ENCODE assay signal across 8 cellular contexts in genomic region chr2:96536445-96537065, GRCh38. TPM values are rescaled to one million over a fixed set of nuclear protein-coding genes. Genes with fewer than 3 reads are reported as not detected.
DNase-seq lines count a peak whose midpoint lies in the region; ATAC-seq and TF ChIP-seq lines count a peak whose summit lies in the region.

A gene with protein sequence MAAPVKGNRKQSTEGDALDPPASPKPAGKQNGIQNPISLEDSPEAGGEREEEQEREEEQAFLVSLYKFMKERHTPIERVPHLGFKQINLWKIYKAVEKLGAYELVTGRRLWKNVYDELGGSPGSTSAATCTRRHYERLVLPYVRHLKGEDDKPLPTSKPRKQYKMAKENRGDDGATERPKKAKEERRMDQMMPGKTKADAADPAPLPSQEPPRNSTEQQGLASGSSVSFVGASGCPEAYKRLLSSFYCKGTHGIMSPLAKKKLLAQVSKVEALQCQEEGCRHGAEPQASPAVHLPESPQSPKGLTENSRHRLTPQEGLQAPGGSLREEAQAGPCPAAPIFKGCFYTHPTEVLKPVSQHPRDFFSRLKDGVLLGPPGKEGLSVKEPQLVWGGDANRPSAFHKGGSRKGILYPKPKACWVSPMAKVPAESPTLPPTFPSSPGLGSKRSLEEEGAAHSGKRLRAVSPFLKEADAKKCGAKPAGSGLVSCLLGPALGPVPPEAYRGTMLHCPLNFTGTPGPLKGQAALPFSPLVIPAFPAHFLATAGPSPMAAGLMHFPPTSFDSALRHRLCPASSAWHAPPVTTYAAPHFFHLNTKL (plus strand): TSS chr2:96536752. CDS start chr2:96536827, 75 bp downstream.

- H3K27ac Mint-ChIP-seq in dendritic cell treated with granulocyte-macrophage colony-stimulating factor and Interleukin-4, amounts not matched to agents 40 ng/mL and 50 ng/mL, for 4 days = peak within 1 kb of the TSS; percentile 94

- H3K9ac ChIP-seq in liver (ENCODE audit: low read depth in 1 of 2, low read length in 2 of 2) = peak within 1 kb of the TSS in 1 of 2 donors; percentile 53

- H3K9me3 Mint-ChIP-seq in dendritic cell treated with granulocyte-macrophage colony-stimulating factor and Interleukin-4, amounts not matched to agents 40 ng/mL and 50 ng/mL, for 4 days = no peaks in the 10 kb centered on the region

- peaks cover 75% of the 10 kb centered on the region for H3K4me1 Mint-ChIP-seq in dendritic cell treated with granulocyte-macrophage colony-stimulating factor and Interleukin-4, amounts not matched to agents 40 ng/mL and 50 ng/mL, for 4 days (ENCODE audit: low read depth)

- H3K36me3 Mint-ChIP-seq in dendritic cell treated with granulocyte-macrophage colony-stimulating factor and Interleukin-4, amounts not matched to agents 40 ng/mL and 50 ng/mL, for 4 days (ENCODE audit: low read depth) = peaks cover 45% of the 10 kb centered on the region

- H3K27ac ChIP-seq in C4-2B (peak within 1 kb of the TSS; percentile 5; the same call in 1 of the 2 replicates), liver (ENCODE audit: low read depth in 1 of 2, low read length in 2 of 2) (peak within 1 kb of the TSS; percentile 87 to 91)

- peak; percentile 65 for ATAC-seq in GM19324 (IDR thresholded peaks at IDR 0.05; ENCODE audit: low FRiP score, unreplicated experiment)
- peak; percentile 24 for ATAC-seq in HG03469 (IDR thresholded peaks at IDR 0.05; ENCODE audit: unreplicated experiment)

- intact Hi-C loops in dendritic cell treated with granulocyte-macrophage colony-stimulating factor and Interleukin-4, amounts not matched to agents 40 ng/mL and 50 ng/mL, for 4 days (cut with micrococcal nuclease) = loop anchor here (5.0 kb wide), 1 partner anchor 226 kb away; the partner anchor contains the start of gene CNNM4

- H3K36me3 ChIP-seq in liver (ENCODE audit: control insufficient read depth in 4 of 4, insufficient read depth in 3 of 4, low read depth in 1 of 4, low read length in 3 of 4) = no peaks in the 10 kb centered on the region

- peak; percentile 89 for DNase-seq in NCI-H69 (lab: John Stamatoyannopoulos, UW)
- peak; percentile 92 for DNase-seq in activated CD4-positive, alpha-beta T cell treated with anti-CD3 and anti-CD28 coated beads, Interleukin-2, amount 50 U/mL, for 1 hour
- peak; percentile 95 for DNase-seq in stimulated activated CD4-positive, alpha-beta T cell treated with anti-CD3 and anti-CD28 coated beads, Interleukin-4, amount 100 ng/mL, for 1 hour

- peak within 1 kb of the TSS; percentile 45 to 88 (median 59) for H3K4me3 ChIP-seq in liver (ENCODE audit: low read depth in 1 of 3, low read length in 3 of 3)

- peaks cover 2% of the 10 kb centered on the region for H3K27me3 Mint-ChIP-seq in dendritic cell treated with granulocyte-macrophage colony-stimulating factor and Interleukin-4, amounts not matched to agents 40 ng/mL and 50 ng/mL, for 4 days

- H3K4me3 Mint-ChIP-seq in dendritic cell treated with granulocyte-macrophage colony-stimulating factor and Interleukin-4, amounts not matched to agents 40 ng/mL and 50 ng/mL, for 4 days = peak within 1 kb of the TSS; percentile 96

- 1% methylated on average over 69 of the region's 69 CpGs for WGBS in liver

- no peaks in the 10 kb centered on the region for H3K9me3 ChIP-seq in liver (ENCODE audit: control insufficient read depth in 4 of 4, low read length in 3 of 4)

- peaks cover 3 to 13% (median 8%) of the 10 kb centered on the region in 4 donors for H3K4me1 ChIP-seq in liver (ENCODE audit: control insufficient read depth in 4 of 4, insufficient read depth in 4 of 4, low read length in 3 of 4)

- no peaks in the 10 kb centered on the region for H3K27me3 ChIP-seq in liver (ENCODE audit: control insufficient read depth in 4 of 4, insufficient read depth in 4 of 4, low read length in 3 of 4)

- TF ChIP-seq CTCF in C4-2B (conservative IDR thresholded peaks at IDR 0.05) = no peak
- TF ChIP-seq CTCF in liver (IDR thresholded peaks at IDR 0.05; ENCODE audit: low read depth, low read length, missing input control) = peak; percentile 39

- peak in 1 of 2 donors; percentile 21 for TF ChIP-seq RAD21 in liver (IDR thresholded peaks at IDR 0.05)

TF ChIP-seq in liver, 16 proteins besides CTCF, POLR2A, EP300 and RAD21:
- TF ChIP-seq FOXA1 (IDR thresholded peaks at IDR 0.05) (no peak), NR2F2 (IDR thresholded peaks at IDR 0.05) (no peak), GABPA (IDR thresholded peaks at IDR 0.05 in 1 of 2, conservative IDR thresholded peaks at IDR 0.05 in 1 of 2) (no peak), MAX (IDR thresholded peaks at IDR 0.05) (no peak), HNF4G (IDR thresholded peaks at IDR 0.05) (no peak), TAF1 (conservative IDR thresholded peaks at IDR 0.05) (no peak), ZBTB33 (IDR thresholded peaks at IDR 0.05) (no peak), FOXA2 (IDR thresholded peaks at IDR 0.05) (no peak), JUND (IDR thresholded peaks at IDR 0.05) (no peak), RXRA (IDR thresholded peaks at IDR 0.05) (no peak), HNF4A (conservative IDR thresholded peaks at IDR 0.05) (no peak), EGR1 (IDR thresholded peaks at IDR 0.05; ENCODE audit: low read depth in 2 of 2) (no peak)
- TF ChIP-seq, protein P1, sequence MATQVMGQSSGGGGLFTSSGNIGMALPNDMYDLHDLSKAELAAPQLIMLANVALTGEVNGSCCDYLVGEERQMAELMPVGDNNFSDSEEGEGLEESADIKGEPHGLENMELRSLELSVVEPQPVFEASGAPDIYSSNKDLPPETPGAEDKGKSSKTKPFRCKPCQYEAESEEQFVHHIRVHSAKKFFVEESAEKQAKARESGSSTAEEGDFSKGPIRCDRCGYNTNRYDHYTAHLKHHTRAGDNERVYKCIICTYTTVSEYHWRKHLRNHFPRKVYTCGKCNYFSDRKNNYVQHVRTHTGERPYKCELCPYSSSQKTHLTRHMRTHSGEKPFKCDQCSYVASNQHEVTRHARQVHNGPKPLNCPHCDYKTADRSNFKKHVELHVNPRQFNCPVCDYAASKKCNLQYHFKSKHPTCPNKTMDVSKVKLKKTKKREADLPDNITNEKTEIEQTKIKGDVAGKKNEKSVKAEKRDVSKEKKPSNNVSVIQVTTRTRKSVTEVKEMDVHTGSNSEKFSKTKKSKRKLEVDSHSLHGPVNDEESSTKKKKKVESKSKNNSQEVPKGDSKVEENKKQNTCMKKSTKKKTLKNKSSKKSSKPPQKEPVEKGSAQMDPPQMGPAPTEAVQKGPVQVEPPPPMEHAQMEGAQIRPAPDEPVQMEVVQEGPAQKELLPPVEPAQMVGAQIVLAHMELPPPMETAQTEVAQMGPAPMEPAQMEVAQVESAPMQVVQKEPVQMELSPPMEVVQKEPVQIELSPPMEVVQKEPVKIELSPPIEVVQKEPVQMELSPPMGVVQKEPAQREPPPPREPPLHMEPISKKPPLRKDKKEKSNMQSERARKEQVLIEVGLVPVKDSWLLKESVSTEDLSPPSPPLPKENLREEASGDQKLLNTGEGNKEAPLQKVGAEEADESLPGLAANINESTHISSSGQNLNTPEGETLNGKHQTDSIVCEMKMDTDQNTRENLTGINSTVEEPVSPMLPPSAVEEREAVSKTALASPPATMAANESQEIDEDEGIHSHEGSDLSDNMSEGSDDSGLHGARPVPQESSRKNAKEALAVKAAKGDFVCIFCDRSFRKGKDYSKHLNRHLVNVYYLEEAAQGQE (IDR thresholded peaks at IDR 0.05) = no peak
- TF ChIP-seq, protein P2, sequence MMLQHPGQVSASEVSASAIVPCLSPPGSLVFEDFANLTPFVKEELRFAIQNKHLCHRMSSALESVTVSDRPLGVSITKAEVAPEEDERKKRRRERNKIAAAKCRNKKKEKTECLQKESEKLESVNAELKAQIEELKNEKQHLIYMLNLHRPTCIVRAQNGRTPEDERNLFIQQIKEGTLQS (IDR thresholded peaks at IDR 0.05) = no peak

RNA-seq across cellular contexts. Expression of the gene that starts here (rescaled TPM):
- total RNA-seq in liver = 1 to 10 TPM; 7.4 to 9.3 TPM
- 10 to 100 TPM; 12.7 to 17.8 TPM for polyA plus RNA-seq in liver

Comparison
In these comparisons a context has a peak if more than half of its experiments do, and no peak if none do; other contexts are left out.
1. Peak in every context shown above with its lines: DNase-seq, ATAC-seq, H3K4me3 ChIP-seq and H3K27ac ChIP-seq.